ENCODE assay signal across 8 cellular contexts in genomic region chr15:52103217-52104207, GRCh38. TPM values are rescaled to one million over a fixed set of nuclear protein-coding genes. Genes with fewer than 3 reads are reported as not detected.
DNase-seq lines count a peak whose midpoint lies in the region; ATAC-seq and TF ChIP-seq lines count a peak whose summit lies in the region.

No MANE protein-coding gene starts in this region.

- H3K9me3 ChIP-seq in A673 (ENCODE audit: low read depth, low read length, poor library complexity, severe bottlenecking) (no peaks in the 10 kb centered on the region), transverse colon (no peaks in the 10 kb centered on the region)

- no peak for TF ChIP-seq POLR2A in transverse colon (IDR thresholded peaks at IDR 0.05)

- in situ Hi-C loops in transverse colon (cut with MboI; ENCODE audit: low pct_ligation_motif_present in 1 of 4, low pct_unique_long_range_greater_than_20kb in 1 of 4, low sequenced_read_pairs in 3 of 4) = no loop called here

- H3K36me3 ChIP-seq in A673 (ENCODE audit: insufficient read depth, low read length, poor library complexity, severe bottlenecking) = no peaks in the 10 kb centered on the region
- H3K36me3 ChIP-seq in transverse colon = no peaks in the 10 kb centered on the region

- no peak for TF ChIP-seq EP300 in transverse colon (IDR thresholded peaks at IDR 0.05; ENCODE audit: low read depth)

- peak; percentile 38 for DNase-seq in A673 (ENCODE audit: low spot score)
- DNase-seq in foreskin melanocyte = peak; percentile 90
- DNase-seq in transverse colon = peak; percentile 47
- no peak for DNase-seq in NCI-H345 (lab: John Stamatoyannopoulos, UW)
- DNase-seq in Kasumi-1 (lab: John Stamatoyannopoulos, UW) = no peak

- H3K27me3 ChIP-seq in A673 (replicated peaks; ENCODE audit: insufficient read depth, low read depth, low read length, poor library complexity) (no peaks in the 10 kb centered on the region), transverse colon (no peaks in the 10 kb centered on the region)

- H3K4me1 ChIP-seq in A673 (ENCODE audit: insufficient read depth, low read length, poor library complexity, severe bottlenecking) (no peaks in the 10 kb centered on the region), transverse colon (peaks cover 0 to 3% (median 1%) of the 10 kb centered on the region in 4 donors)

- H3K4me3 ChIP-seq in A673 (ENCODE audit: low read depth, low read length, poor library complexity, severe bottlenecking) (no peak overlapping the region), transverse colon (no peak overlapping the region)

- 62 to 69% methylated on average over 4 to 5 of the region's 5 CpGs for WGBS in transverse colon (ENCODE audit: low coverage in 1 of 2), 2 donors

- intact Hi-C loops in A673 (cut with micrococcal nuclease; ENCODE audit: unreplicated experiment) (no loop called here), transverse colon (cut with DNase I; ENCODE audit: low total_unique reads) (no loop called here)

- TF ChIP-seq CTCF in A673 (conservative IDR thresholded peaks at IDR 0.05; ENCODE audit: low read depth, low read length) (no peak), transverse colon (IDR thresholded peaks at IDR 0.05) (no peak)

- CTCF ChIA-PET in A673 (lab: Charles Lee) = no interaction called here

- POLR2A ChIA-PET in A673 (lab: Charles Lee; ENCODE audit: low non-redundant PET) = no interaction called here

- ATAC-seq in GM18519 (IDR thresholded peaks at IDR 0.05; ENCODE audit: low FRiP score, unreplicated experiment) (peak; percentile 71), HG02884 (IDR thresholded peaks at IDR 0.05; ENCODE audit: unreplicated experiment) (peak; percentile 64)

- no TSS peak for BruUV-seq in A673 (replicated peaks; lab: Mats Ljungman, UMichigan)

- no peak overlapping the region for H3K27ac ChIP-seq in A673 (ENCODE audit: low read depth, low read length, poor library complexity, severe bottlenecking)
- H3K27ac ChIP-seq in transverse colon = no peak overlapping the region

TF ChIP-seq in PFSK-1, 5 proteins besides CTCF, POLR2A, EP300 and RAD21:
- peak; percentile 45; the same call in 1 of the 2 replicates for TF ChIP-seq TAF1 (IDR thresholded peaks at IDR 0.05; ENCODE audit: borderline replicate concordance, insufficient read depth, low read length)
- no peak for TF ChIP-seq POLR2AphosphoS5 (IDR thresholded peaks at IDR 0.05; ENCODE audit: low read depth, low read length)
- 0 out of 4 replicates have a peak, but pooled peaks of 1 of the 2 experiments have one; percentile 45 for TF ChIP-seq REST (IDR thresholded peaks at IDR 0.05; ENCODE audit: insufficient read depth in 1 of 2, low read depth in 2 of 2, low read length in 2 of 2)
- peak; percentile 75 for TF ChIP-seq FOXP2 (optimal IDR thresholded peaks at IDR 0.05; ENCODE audit: borderline replicate concordance, extremely low read depth, extremely low read length, insufficient read depth)
- TF ChIP-seq SIN3A (IDR thresholded peaks at IDR 0.05; ENCODE audit: borderline replicate concordance, insufficient read depth, low read length) = no peak; the same call in 1 of the 2 replicates

RNA-seq across cellular contexts. Expression of gene BCL2L10, which starts 9.1 kb away (rescaled TPM):
- total RNA-seq in A673 (2021) (0.24 TPM in 1 of 2 replicates, not detected in the other), transverse colon (1 to 10 TPM in 2 of 4 donors, not detected in 2; 1.7 to 5.3 TPM)
- polyA plus RNA-seq in PFSK-1 (2012; ENCODE audit: insufficient read length, low read depth) = not detected

Comparison
In these comparisons a context has a peak if more than half of its experiments do, and no peak if none do; other contexts are left out.
1. DNase-seq: peak in A673 (single experiment), foreskin melanocyte (single experiment) and transverse colon (single experiment); none in NCI-H345 (single experiment) and Kasumi-1 (0 of 2).